In the genomic region with DNA sequence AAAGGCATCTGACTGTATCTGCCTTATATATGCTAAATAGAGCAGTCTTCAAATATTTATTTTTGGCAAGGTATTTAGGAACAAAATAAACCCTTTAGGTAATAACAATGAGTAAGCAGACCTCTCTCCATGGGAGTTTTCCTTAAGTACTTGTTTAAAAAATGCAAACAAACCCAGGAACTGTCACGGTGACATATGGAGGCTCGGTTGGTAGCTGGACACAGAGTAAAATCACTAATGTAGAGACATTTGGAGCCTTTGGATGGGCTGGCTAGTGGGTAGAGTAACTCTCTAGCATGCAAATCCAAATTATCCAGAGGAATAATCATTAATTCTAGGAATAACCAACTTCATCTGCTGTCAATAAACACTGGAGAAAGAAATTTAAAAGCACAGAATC, we compare ENCODE assay signal across 20 cellular contexts.
DNase-seq lines count a peak whose midpoint lies in the region; ATAC-seq and TF ChIP-seq lines count a peak whose summit lies in the region.
"Had no signal": no experiment of that assay in that cellular context is flagged by ENCODE, and none has a peak within 500 bp of the region (broad histone marks: within the 10 kb centered on the region; RNA-seq: fewer than 3 reads in every experiment).

No MANE protein-coding gene starts in this region.

- TF ChIP-seq CTCF in fibroblast of villous mesenchyme (IDR thresholded peaks at IDR 0.05; ENCODE audit: insufficient read depth, low read depth, low read length) = no peak
- no peak for TF ChIP-seq CTCF in ovary (IDR thresholded peaks at IDR 0.05)

- DNase-seq in DMS153 (lab: John Stamatoyannopoulos, UW) (peak; percentile 26), DMS153 treated with DMSO at 0.1 percent for 48 hours (lab: John Stamatoyannopoulos, UW; ENCODE audit: unreplicated experiment) (no peak), NCI-H146 (lab: John Stamatoyannopoulos, UW) (peak; percentile 72), NCI-H748 (lab: John Stamatoyannopoulos, UW; ENCODE audit: unreplicated experiment) (peak; percentile 79), fibroblast of villous mesenchyme (ENCODE audit: low read depth) (peak; percentile 38), ovary (no peak)
- no peak for DNase-seq in T-helper 2 cell treated with Interferon-gamma antibody and Interleukin-4, amounts not matched to agents 5 μg/mL and 100 μg/mL, for 36 hours (ENCODE audit: low spot score)
- DNase-seq: AML-193; CD8-positive, alpha-beta T cell; GDM1; NCI-H1930; NCI-H526; NK-92 treated with Interleukin-12 subunit alpha and Interleukin-12 subunit beta, amount 100 ng/mL, for 24 hours; SIG-M5; SK-N-SH; T-helper 2 cell had no signal

- no peaks in the 10 kb centered on the region for H3K36me3 Mint-ChIP-seq in T-helper 2 cell treated with Interferon-gamma antibody and Interleukin-4, amounts not matched to agents 5 μg/mL and 100 μg/mL, for 36 hours (ENCODE audit: low read depth)
- H3K36me3 Mint-ChIP-seq: IgD-negative memory B cell had no signal

- H3K27ac ChIP-seq in ovary = no peak overlapping the region
- H3K27ac ChIP-seq: 22Rv1 had no signal

- H3K36me3 ChIP-seq in ovary = no peaks in the 10 kb centered on the region

- no peak overlapping the region for H3K4me3 Mint-ChIP-seq in T-helper 2 cell treated with Interferon-gamma antibody and Interleukin-4, amounts not matched to agents 5 μg/mL and 100 μg/mL, for 36 hours
- H3K4me3 Mint-ChIP-seq: CD8-positive, alpha-beta T cell; IgD-negative memory B cell had no signal

- no peak for ATAC-seq in GM19395 (IDR thresholded peaks at IDR 0.05; ENCODE audit: unreplicated experiment)
- ATAC-seq: CD8-positive, alpha-beta T cell; Panc1 had no signal

- H3K4me3 ChIP-seq in fibroblast of villous mesenchyme (ENCODE audit: low read depth, low read length) (no peak overlapping the region), ovary (no peak overlapping the region)

- 4 to 35% (median 8%) methylated on average over 2 of the region's 2 CpGs for WGBS in ovary, 3 donors

- no peaks in the 10 kb centered on the region for H3K27me3 Mint-ChIP-seq in T-helper 2 cell treated with Interferon-gamma antibody and Interleukin-4, amounts not matched to agents 5 μg/mL and 100 μg/mL, for 36 hours (ENCODE audit: low read depth)

- no peaks in the 10 kb centered on the region for H3K4me1 Mint-ChIP-seq in T-helper 2 cell treated with Interferon-gamma antibody and Interleukin-4, amounts not matched to agents 5 μg/mL and 100 μg/mL, for 36 hours (ENCODE audit: low read depth)

- no peaks in the 10 kb centered on the region for H3K9me3 ChIP-seq in ovary
- H3K9me3 ChIP-seq: SK-N-SH had no signal

- TF ChIP-seq POLR2A in ovary (IDR thresholded peaks at IDR 0.05) = no peak

- H3K9me3 Mint-ChIP-seq in T-helper 2 cell treated with Interferon-gamma antibody and Interleukin-4, amounts not matched to agents 5 μg/mL and 100 μg/mL, for 36 hours = no peaks in the 10 kb centered on the region
- H3K9me3 Mint-ChIP-seq: CD8-positive, alpha-beta T cell had no signal

- intact Hi-C loops in ovary (cut with DNase I) = no loop called here

- no peaks in the 10 kb centered on the region for H3K27me3 ChIP-seq in ovary

- TF ChIP-seq EP300 in ovary (IDR thresholded peaks at IDR 0.05) = no peak

- H3K27ac Mint-ChIP-seq in T-helper 2 cell treated with Interferon-gamma antibody and Interleukin-4, amounts not matched to agents 5 μg/mL and 100 μg/mL, for 36 hours = no peak overlapping the region
- H3K27ac Mint-ChIP-seq: CD8-positive, alpha-beta T cell; IgD-negative memory B cell had no signal

- no peaks in the 10 kb centered on the region for H3K4me1 ChIP-seq in ovary (ENCODE audit: insufficient read depth)

Comparison
In these comparisons a context has a peak if more than half of its experiments do, and no peak if none do; other contexts are left out.
1. DNase-seq: peak in DMS153 (single experiment), NCI-H146 (single experiment), NCI-H748 (single experiment) and fibroblast of villous mesenchyme (single experiment); none in DMS153 treated with DMSO at 0.1 percent for 48 hours (single experiment), T-helper 2 cell treated with Interferon-gamma antibody and Interleukin-4, amounts not matched to agents 5 μg/mL and 100 μg/mL, for 36 hours (single experiment) and ovary (0 of 5).